In the genomic region with DNA sequence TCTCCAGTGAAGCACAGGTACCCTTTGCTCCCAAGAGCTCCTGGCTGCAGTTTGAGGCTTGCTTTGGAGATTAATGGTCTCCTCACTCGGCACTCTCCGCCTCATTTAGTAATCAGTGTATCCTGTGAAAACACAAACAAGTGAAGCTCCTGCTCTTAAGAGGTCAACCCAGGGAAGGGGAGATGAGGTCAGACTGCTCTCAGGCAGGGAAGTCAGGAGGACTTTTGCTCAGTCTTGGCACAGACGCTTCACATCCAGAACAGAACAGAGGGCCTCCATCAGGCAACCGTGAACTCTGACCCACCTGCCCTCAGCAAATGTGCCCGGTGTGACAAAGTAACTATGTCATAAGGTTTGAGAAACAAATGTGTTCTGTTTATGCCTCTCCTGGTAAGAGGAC, we compare ENCODE assay signal across 23 cellular contexts.
DNase-seq lines count a peak whose midpoint lies in the region; ATAC-seq, FAIRE-seq and TF ChIP-seq lines count a peak whose summit lies in the region.
"Had no signal": no experiment of that assay in that cellular context is flagged by ENCODE, and none has a peak within 500 bp of the region (broad histone marks: within the 10 kb centered on the region; RNA-seq: fewer than 3 reads in every experiment).

No MANE protein-coding gene starts in this region.

- no peak overlapping the region for H3K9ac ChIP-seq in K562 (ENCODE audit: insufficient read depth in 1 of 2, low read depth in 2 of 2, low read length in 2 of 2)
- H3K9ac ChIP-seq: BLaER1 had no signal

- intact Hi-C loops in A673 (cut with micrococcal nuclease; ENCODE audit: unreplicated experiment) (no loop called here), K562 (cut with micrococcal nuclease) (no loop called here), posterior cingulate gyrus (cut with DNase I) (no loop called here)

- H3K36me3 Mint-ChIP-seq in activated naive CD4-positive, alpha-beta T cell treated with anti-CD3 and anti-CD28 coated beads, Interleukin-2, amount 10 ng/mL, durations not matched to agents 7 days and 5 days: no peaks in the 10 kb centered on the region

- no peak for FAIRE-seq in K562 (lab: Jason Lieb, UNC)
- FAIRE-seq: GM12878 had no signal

- H4K20me1 ChIP-seq in K562 (replicated peaks; ENCODE audit: control insufficient read depth, insufficient read depth, low read length): no peaks in the 10 kb centered on the region
- H4K20me1 ChIP-seq: BLaER1 had no signal

- no peak overlapping the region for H2AFZ ChIP-seq in K562 (ENCODE audit: low read depth, low read length)

- no peak overlapping the region for H3K27ac Mint-ChIP-seq in activated naive CD4-positive, alpha-beta T cell treated with anti-CD3 and anti-CD28 coated beads, Interleukin-2, amount 10 ng/mL, durations not matched to agents 7 days and 5 days
- H3K27ac Mint-ChIP-seq: CD4-positive, alpha-beta T cell; H9 had no signal

- WGBS in K562 (ENCODE audit: insufficient coverage, low coverage, missing lambda C conversion rate): 64% methylated on average over 5 of the region's 5 CpGs
- WGBS in mesodermal cell (ENCODE audit: insufficient coverage in 2 of 2), 2 experiments: 92 to 100% methylated on average over 2 to 3 of the region's 5 CpGs

- CTCF ChIA-PET in A673 (lab: Charles Lee) (no interaction called here), K562 (lab: Yijun Ruan, JAX; ENCODE audit: low intra/inter-chr PET ratio) (no interaction called here)
- CTCF ChIA-PET in activated naive CD4-positive, alpha-beta T cell treated with anti-CD3 and anti-CD28 coated beads, Interleukin-2, amount 10 ng/mL, durations not matched to agents 7 days and 5 days (lab: Charles Lee): no interaction called here

- H3K27me3 Mint-ChIP-seq in activated naive CD4-positive, alpha-beta T cell treated with anti-CD3 and anti-CD28 coated beads, Interleukin-2, amount 10 ng/mL, durations not matched to agents 7 days and 5 days: peaks cover 5% of the 10 kb centered on the region
- H3K27me3 Mint-ChIP-seq: CD4-positive, alpha-beta T cell had no signal

- POLR2A ChIA-PET in A673 (lab: Charles Lee; ENCODE audit: low non-redundant PET): no interaction called here
- POLR2A ChIA-PET in K562 (lab: Yijun Ruan, JAX): interaction anchor here (1.7 kb wide), 1 partner anchor 8 kb away, joined by 4 read pairs; no protein-coding TSS in a partner anchor

- DNase-seq in A673 (ENCODE audit: low spot score) (no peak), NCI-H510A (lab: John Stamatoyannopoulos, UW) (peak; percentile 3), K562 (ENCODE audit: extremely low read depth in 1 of 4, low spot score in 3 of 4) (no peak), H4 (ENCODE audit: low spot score) (no peak), dedifferentiated amniotic fluid mesenchymal stem cell (ENCODE audit: extremely low spot score) (no peak), posterior cingulate gyrus (no peak)
- no peak for DNase-seq in activated naive CD4-positive, alpha-beta T cell treated with anti-CD3 and anti-CD28 coated beads, Interleukin-2, amount 10 ng/mL, durations not matched to agents 7 days and 5 days
- DNase-seq: ACHN; CD4-positive, alpha-beta T cell; COR-L47; DMS79; H9; KG1; NCI-H1092; NCI-H1436; NCI-H187 treated with DMSO at 0.1 percent for 48 hours; NCI-H774; OCI-M1; Right ventricle myocardium superior had no signal

- TF ChIP-seq POLR2A in K562 (conservative IDR thresholded peaks at IDR 0.05): no peak

- no peak overlapping the region for H3K4me3 Mint-ChIP-seq in activated naive CD4-positive, alpha-beta T cell treated with anti-CD3 and anti-CD28 coated beads, Interleukin-2, amount 10 ng/mL, durations not matched to agents 7 days and 5 days
- H3K4me3 Mint-ChIP-seq: CD4-positive, alpha-beta T cell; H9 had no signal

- no peaks in the 10 kb centered on the region for H3K27me3 ChIP-seq in A673 (replicated peaks; ENCODE audit: insufficient read depth, low read depth, low read length, poor library complexity)
- H3K27me3 ChIP-seq in K562 (ENCODE audit: control insufficient read depth in 2 of 2, insufficient read depth in 2 of 2, low read length in 2 of 2): no peaks in the 10 kb centered on the region
- H3K27me3 ChIP-seq: BLaER1 had no signal

- H3K4me1 Mint-ChIP-seq in activated naive CD4-positive, alpha-beta T cell treated with anti-CD3 and anti-CD28 coated beads, Interleukin-2, amount 10 ng/mL, durations not matched to agents 7 days and 5 days: no peaks in the 10 kb centered on the region

- H3K4me1 ChIP-seq in A673 (ENCODE audit: insufficient read depth, low read length, poor library complexity, severe bottlenecking) (peaks cover 35% of the 10 kb centered on the region), K562 (replicated peaks in 1 of 2; ENCODE audit: control insufficient read depth in 2 of 2, insufficient read depth in 2 of 2, low read length in 2 of 2) (no peaks in the 10 kb centered on the region; a peak in 2 of 5 replicates), mesodermal cell (ENCODE audit: control insufficient read depth, insufficient read depth, low read length, poor library complexity, severe bottlenecking) (peaks cover 14% of the 10 kb centered on the region)
- H3K4me1 ChIP-seq: BLaER1 had no signal

- H3K9me3 ChIP-seq in A673 (ENCODE audit: low read depth, low read length, poor library complexity, severe bottlenecking) (no peaks in the 10 kb centered on the region), K562 (replicated peaks; ENCODE audit: control insufficient read depth, insufficient read depth, low read depth, low read length) (no peaks in the 10 kb centered on the region), mesodermal cell (ENCODE audit: control insufficient read depth, low read length) (no peaks in the 10 kb centered on the region)
- H3K9me3 ChIP-seq: BLaER1 had no signal

- ATAC-seq in K562: no peak; the same call in 2 of the 3 replicates
- ATAC-seq: GM12878 had no signal

- TF ChIP-seq RAD21 in K562 (CRISPR knock-in tag; conservative IDR thresholded peaks at IDR 0.05 in 1 of 2, IDR thresholded peaks at IDR 0.05 in 1 of 2): no peak

- BruUV-seq in A673 (replicated peaks; lab: Mats Ljungman, UMichigan) (no TSS peak), K562 (replicated peaks; lab: Mats Ljungman, UMichigan) (no TSS peak)

- TF ChIP-seq EP300 in K562 (IDR thresholded peaks at IDR 0.05; ENCODE audit: low read length): no peak

- H3K9me3 Mint-ChIP-seq in activated naive CD4-positive, alpha-beta T cell treated with anti-CD3 and anti-CD28 coated beads, Interleukin-2, amount 10 ng/mL, durations not matched to agents 7 days and 5 days: peaks cover 2% of the 10 kb centered on the region
- H3K9me3 Mint-ChIP-seq: CD4-positive, alpha-beta T cell had no signal

- H3K4me3 ChIP-seq in A673 (ENCODE audit: low read depth, low read length, poor library complexity, severe bottlenecking) (no peak overlapping the region), K562 (no peak overlapping the region), mesodermal cell (ENCODE audit: extremely low read depth, insufficient read depth, low read length, poor library complexity, severe bottlenecking) (no peak overlapping the region)
- H3K4me3 ChIP-seq: BLaER1, GM12878 had no signal

- peak overlapping the region; percentile 57 for H3K27ac ChIP-seq in A673 (ENCODE audit: low read depth, low read length, poor library complexity, severe bottlenecking)
- no peak overlapping the region for H3K27ac ChIP-seq in K562 (ENCODE audit: extremely low read depth, low read depth, low read length)
- H3K27ac ChIP-seq in mesodermal cell (ENCODE audit: low read depth, low read length, severe bottlenecking): peak overlapping the region; percentile 39
- H3K27ac ChIP-seq: BLaER1, HL-60 had no signal

- in situ Hi-C loops in K562 (cut with MboI): no loop called here

- no peak overlapping the region for H3K4me2 ChIP-seq in K562 (ENCODE audit: insufficient read depth, low read length)
- H3K4me2 ChIP-seq: BLaER1 had no signal

- H3K9me1 ChIP-seq in K562 (ENCODE audit: control insufficient read depth, insufficient read depth, low read length): no peaks in the 10 kb centered on the region

- TF ChIP-seq CTCF in A673 (conservative IDR thresholded peaks at IDR 0.05; ENCODE audit: low read depth, low read length): no peak
- no peak for TF ChIP-seq CTCF in K562 (IDR thresholded peaks at IDR 0.05 in 2 of 3, conservative IDR thresholded peaks at IDR 0.05 in 1 of 3; ENCODE audit: insufficient read depth in 2 of 3, low read depth in 1 of 3, low read length in 3 of 3)

- H3K36me3 ChIP-seq in A673 (ENCODE audit: insufficient read depth, low read length, poor library complexity, severe bottlenecking) (no peaks in the 10 kb centered on the region), K562 (ENCODE audit: control insufficient read depth, insufficient read depth, low read length) (no peaks in the 10 kb centered on the region), mesodermal cell (ENCODE audit: control insufficient read depth, insufficient read depth, low read length) (no peaks in the 10 kb centered on the region)
- H3K36me3 ChIP-seq: BLaER1 had no signal

- no peaks in the 10 kb centered on the region for H3K79me2 ChIP-seq in K562 (ENCODE audit: control insufficient read depth, insufficient read depth, low read length)

TF ChIP-seq in K562, 482 proteins besides CTCF, POLR2A, EP300 and RAD21:
- TF ChIP-seq, protein P1, sequence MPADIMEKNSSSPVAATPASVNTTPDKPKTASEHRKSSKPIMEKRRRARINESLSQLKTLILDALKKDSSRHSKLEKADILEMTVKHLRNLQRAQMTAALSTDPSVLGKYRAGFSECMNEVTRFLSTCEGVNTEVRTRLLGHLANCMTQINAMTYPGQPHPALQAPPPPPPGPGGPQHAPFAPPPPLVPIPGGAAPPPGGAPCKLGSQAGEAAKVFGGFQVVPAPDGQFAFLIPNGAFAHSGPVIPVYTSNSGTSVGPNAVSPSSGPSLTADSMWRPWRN (IDR thresholded peaks at IDR 0.05; ENCODE audit: low read depth): no peak
- no peak for TF ChIP-seq NR2C2 (CRISPR knock-in tag; IDR thresholded peaks at IDR 0.05)
- peak; percentile 48 for TF ChIP-seq NR2C2 (tag; IDR thresholded peaks at IDR 0.05)
- TF ChIP-seq NR2C1 (IDR thresholded peaks at IDR 0.05): no peak
- TF ChIP-seq NR2C1 (tag; IDR thresholded peaks at IDR 0.05): peak; percentile 47
